Comparison of ENCODE assay signal across 16 cellular contexts in the genomic region with DNA sequence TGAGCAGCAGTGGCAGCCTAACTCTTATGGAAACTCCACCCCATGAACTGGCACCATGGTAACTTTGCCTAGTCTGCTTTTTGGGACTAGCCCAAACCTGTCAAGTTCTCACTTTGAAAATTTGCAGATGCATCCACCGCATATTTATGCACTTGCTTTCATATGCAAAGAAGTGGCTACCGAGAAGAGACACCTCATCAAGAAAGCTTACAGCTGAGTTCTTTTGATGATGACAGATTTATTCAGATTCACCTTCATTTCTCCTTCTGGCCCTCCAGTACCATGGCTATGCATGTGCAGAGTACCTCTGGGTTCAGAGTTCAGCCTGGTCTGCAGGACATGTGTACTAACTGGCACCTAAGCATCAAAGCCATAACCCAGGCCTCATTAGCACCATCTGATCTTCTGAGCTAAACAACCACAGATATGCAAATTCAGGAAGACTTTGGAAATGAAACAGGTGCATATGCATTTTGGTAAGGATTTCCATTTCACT.
DNase-seq lines count a peak whose midpoint lies in the region; ATAC-seq and TF ChIP-seq lines count a peak whose summit lies in the region.
"Had no signal": no experiment of that assay in that cellular context is flagged by ENCODE, and none has a peak within 500 bp of the region (broad histone marks: within the 10 kb centered on the region; RNA-seq: fewer than 3 reads in every experiment).

No MANE protein-coding gene starts in this region.

- TF ChIP-seq CTCF in left ventricle myocardium inferior (IDR thresholded peaks at IDR 0.05; ENCODE audit: borderline replicate concordance) (no peak), mucosa of descending colon (IDR thresholded peaks at IDR 0.05) (no peak)

- H3K9me3 ChIP-seq in left ventricle myocardium inferior (replicated peaks) (peaks cover 14% of the 10 kb centered on the region), mucosa of descending colon (peaks cover 3% of the 10 kb centered on the region)
- H3K9me3 ChIP-seq in effector memory CD4-positive, alpha-beta T cell (ENCODE audit: control insufficient read depth, low read length) = no peaks in the 10 kb centered on the region
- H3K9me3 ChIP-seq: BLaER1 treated with 17β-estradiol and CSF1 and Interleukin-3, amounts not matched to agents 10 nM and 100 nM; sigmoid colon; SK-N-SH had no signal

- DNase-seq in left ventricle myocardium inferior = no peak
- no peak for DNase-seq in GOT3 (lab: John Stamatoyannopoulos, UW)
- DNase-seq in mucosa of descending colon = no peak
- DNase-seq in effector memory CD4-positive, alpha-beta T cell = no peak
- DNase-seq in mesenteric fat pad (ENCODE audit: low spot score) = no peak
- DNase-seq: activated T-cell treated with anti-CD3 and anti-CD28 coated beads, Interleukin-2, amount 50 U/mL, for 48 hours; aorta; foreskin melanocyte; KG1; sigmoid colon; SK-N-SH; substantia nigra had no signal

- H3K27ac ChIP-seq in left ventricle myocardium inferior (replicated peaks) = peak overlapping the region; percentile 61
- H3K27ac ChIP-seq in effector memory CD4-positive, alpha-beta T cell (ENCODE audit: insufficient read depth, low read length, poor library complexity, severe bottlenecking) = no peak overlapping the region
- H3K27ac ChIP-seq: BLaER1 treated with 17β-estradiol and CSF1 and Interleukin-3, amounts not matched to agents 10 nM and 100 nM; sigmoid colon had no signal

- no peaks in the 10 kb centered on the region for H3K36me3 ChIP-seq in left ventricle myocardium inferior
- H3K36me3 ChIP-seq in mucosa of descending colon (ENCODE audit: low read depth) = no peaks in the 10 kb centered on the region
- H3K36me3 ChIP-seq in effector memory CD4-positive, alpha-beta T cell (ENCODE audit: control insufficient read depth, insufficient read depth, low read length) = no peaks in the 10 kb centered on the region
- H3K36me3 ChIP-seq: BLaER1 treated with 17β-estradiol and CSF1 and Interleukin-3, amounts not matched to agents 10 nM and 100 nM; sigmoid colon had no signal

- ATAC-seq in GM18907 (IDR thresholded peaks at IDR 0.05; ENCODE audit: unreplicated experiment) (peak; percentile 81), GM21529 (IDR thresholded peaks at IDR 0.05; ENCODE audit: unreplicated experiment) (peak; percentile 64), HG03280 (IDR thresholded peaks at IDR 0.05; ENCODE audit: unreplicated experiment) (peak; percentile 75), mucosa of descending colon (no peak)

- H3K4me1 ChIP-seq in left ventricle myocardium inferior = peaks cover 37% of the 10 kb centered on the region
- H3K4me1 ChIP-seq in mucosa of descending colon (ENCODE audit: low read depth) = no peaks in the 10 kb centered on the region
- H3K4me1 ChIP-seq in effector memory CD4-positive, alpha-beta T cell (ENCODE audit: control insufficient read depth, insufficient read depth, low read length, poor library complexity, severe bottlenecking) = no peaks in the 10 kb centered on the region
- H3K4me1 ChIP-seq: BLaER1 treated with 17β-estradiol and CSF1 and Interleukin-3, amounts not matched to agents 10 nM and 100 nM had no signal

- H3K4me3 ChIP-seq in left ventricle myocardium inferior (no peak overlapping the region), mucosa of descending colon (no peak overlapping the region)
- H3K4me3 ChIP-seq in effector memory CD4-positive, alpha-beta T cell (ENCODE audit: insufficient read depth, low read depth, low read length, poor library complexity, severe bottlenecking) = no peak overlapping the region
- H3K4me3 ChIP-seq: BLaER1 treated with 17β-estradiol and CSF1 and Interleukin-3, amounts not matched to agents 10 nM and 100 nM; sigmoid colon had no signal

- intact Hi-C loops in left ventricle myocardium inferior (cut with micrococcal nuclease) (no loop called here), mucosa of descending colon (cut with DNase I, micrococcal nuclease) (no loop called here)

- no peaks in the 10 kb centered on the region for H3K27me3 ChIP-seq in left ventricle myocardium inferior (ENCODE audit: low read depth)
- no peaks in the 10 kb centered on the region for H3K27me3 ChIP-seq in effector memory CD4-positive, alpha-beta T cell (replicated peaks; ENCODE audit: control insufficient read depth, insufficient read depth, low read length, poor library complexity, severe bottlenecking)
- H3K27me3 ChIP-seq: BLaER1 treated with 17β-estradiol and CSF1 and Interleukin-3, amounts not matched to agents 10 nM and 100 nM; sigmoid colon had no signal
